Comparison of ENCODE assay signal across 13 cellular contexts in the genomic region with DNA sequence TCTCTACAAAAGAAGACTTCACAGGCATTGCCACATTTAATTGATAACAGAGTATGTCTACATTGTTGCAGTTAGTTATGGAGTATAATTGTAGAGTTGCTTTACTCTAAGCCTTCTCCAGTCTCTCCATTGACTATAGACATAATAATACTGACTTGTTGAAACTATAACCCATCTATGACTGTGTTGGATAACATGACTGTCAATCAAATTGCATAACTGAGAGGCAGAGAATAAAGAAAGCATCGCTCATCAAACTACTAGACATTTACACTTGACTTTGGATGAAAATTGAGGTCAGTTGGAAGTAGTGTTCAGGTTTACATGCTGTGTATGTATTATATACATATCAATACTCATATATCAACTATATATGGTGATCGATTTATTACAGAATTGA. TPM values are rescaled to one million over a fixed set of nuclear protein-coding genes. Genes with fewer than 3 reads are reported as not detected.
DNase-seq lines count a peak whose midpoint lies in the region; ATAC-seq and TF ChIP-seq lines count a peak whose summit lies in the region.
"Had no signal": no experiment of that assay in that cellular context is flagged by ENCODE, and none has a peak within 500 bp of the region (broad histone marks: within the 10 kb centered on the region; RNA-seq: fewer than 3 reads in every experiment).

No MANE protein-coding gene starts in this region.

- H3K4me1 Mint-ChIP-seq in brain (peaks cover 51% of the 10 kb centered on the region), glutamatergic neuron (ENCODE audit: low read depth, unreplicated experiment) (peaks cover 33% of the 10 kb centered on the region)

- H3K4me3 Mint-ChIP-seq in brain (peak overlapping the region in 4 of 5 experiments; percentile 12 to 97 (median 90)), glutamatergic neuron (ENCODE audit: unreplicated experiment) (peak overlapping the region; percentile 31)
- H3K4me3 Mint-ChIP-seq: B cell had no signal

- peak overlapping the region; percentile 2 for H3K4me3 ChIP-seq in A673 (ENCODE audit: low read depth, low read length, poor library complexity, severe bottlenecking)

- H3K9me3 ChIP-seq in A673 (ENCODE audit: low read depth, low read length, poor library complexity, severe bottlenecking): no peaks in the 10 kb centered on the region

- POLR2A ChIA-PET in A673 (lab: Charles Lee; ENCODE audit: low non-redundant PET): no interaction called here

- BruUV-seq in A673 (replicated peaks; lab: Mats Ljungman, UMichigan): no TSS peak

- DNase-seq in A673 (ENCODE audit: low spot score): no peak
- peak; percentile 28 for DNase-seq in G401 (ENCODE audit: low spot score)
- DNase-seq in glutamatergic neuron: no peak
- no peak for DNase-seq in NCI-H69 (lab: John Stamatoyannopoulos, UW)
- DNase-seq in DMS153 (lab: John Stamatoyannopoulos, UW): no peak
- DNase-seq: CD8-positive, alpha-beta T cell; COR-L47; GOT3; H9; Karpas-422 had no signal

- H3K27ac Mint-ChIP-seq in brain (peak overlapping the region in 1 of 5 experiments; percentile 29), glutamatergic neuron (ENCODE audit: unreplicated experiment) (no peak overlapping the region)
- H3K27ac Mint-ChIP-seq: B cell, H9 had no signal

- H3K9me3 Mint-ChIP-seq in brain (peaks cover 0 to 8% (median 0%) of the 10 kb centered on the region in 5 experiments), glutamatergic neuron (ENCODE audit: unreplicated experiment) (peaks cover 6% of the 10 kb centered on the region)
- H3K9me3 Mint-ChIP-seq: CD8-positive, alpha-beta T cell had no signal

- no peaks in the 10 kb centered on the region for H3K27me3 ChIP-seq in A673 (replicated peaks; ENCODE audit: insufficient read depth, low read depth, low read length, poor library complexity)

- in situ Hi-C loops in G401 (cut with HindIII; ENCODE audit: low sequenced_read_pairs): no loop called here

- H3K4me1 ChIP-seq in A673 (ENCODE audit: insufficient read depth, low read length, poor library complexity, severe bottlenecking): peaks cover under 1% of the 10 kb centered on the region

- CTCF ChIA-PET in A673 (lab: Charles Lee): no interaction called here

- H3K27ac ChIP-seq in A673 (ENCODE audit: low read depth, low read length, poor library complexity, severe bottlenecking): no peak overlapping the region

- intact Hi-C loops in A673 (cut with micrococcal nuclease; ENCODE audit: unreplicated experiment): loop anchor here (5.0 to 10.0 kb wide), 2 partner anchors 117 to 225 kb away; no protein-coding TSS in a partner anchor

- H3K36me3 ChIP-seq in A673 (ENCODE audit: insufficient read depth, low read length, poor library complexity, severe bottlenecking): no peaks in the 10 kb centered on the region

- TF ChIP-seq CTCF in A673 (conservative IDR thresholded peaks at IDR 0.05; ENCODE audit: low read depth, low read length) (no peak), brain (conservative IDR thresholded peaks at IDR 0.05) (no peak), glutamatergic neuron (IDR thresholded peaks at IDR 0.05; ENCODE audit: partially characterized antibody, unreplicated experiment) (no peak)

- H3K27me3 Mint-ChIP-seq in brain (peaks cover 16% of the 10 kb centered on the region), glutamatergic neuron (ENCODE audit: unreplicated experiment) (peaks cover 9% of the 10 kb centered on the region)

- H3K36me3 Mint-ChIP-seq in brain (peaks cover 7% of the 10 kb centered on the region), glutamatergic neuron (ENCODE audit: unreplicated experiment) (no peaks in the 10 kb centered on the region)

- ATAC-seq in GM19351 (IDR thresholded peaks at IDR 0.05; ENCODE audit: unreplicated experiment): no peak
- ATAC-seq: CD8-positive, alpha-beta T cell had no signal

RNA-seq across cellular contexts. Expression of gene ATXN7L1, which starts 3.4 kb away (rescaled TPM):
- total RNA-seq in A673 (2021) (29.9 and 32.8 TPM in 2 replicates), glutamatergic neuron (ENCODE audit: unreplicated experiment) (20.6 TPM)
- 0.44 and 4.4 TPM in 2 replicates for total RNA-seq in G401 (2014; rRNA removed; shearing (Covaris generic))
- polyA plus RNA-seq in brain (ENCODE audit: insufficient read depth, low read depth, low replicate concordance): 4.4 TPM
